33 cellular contexts compared by ENCODE assay signal in the genomic region with DNA sequence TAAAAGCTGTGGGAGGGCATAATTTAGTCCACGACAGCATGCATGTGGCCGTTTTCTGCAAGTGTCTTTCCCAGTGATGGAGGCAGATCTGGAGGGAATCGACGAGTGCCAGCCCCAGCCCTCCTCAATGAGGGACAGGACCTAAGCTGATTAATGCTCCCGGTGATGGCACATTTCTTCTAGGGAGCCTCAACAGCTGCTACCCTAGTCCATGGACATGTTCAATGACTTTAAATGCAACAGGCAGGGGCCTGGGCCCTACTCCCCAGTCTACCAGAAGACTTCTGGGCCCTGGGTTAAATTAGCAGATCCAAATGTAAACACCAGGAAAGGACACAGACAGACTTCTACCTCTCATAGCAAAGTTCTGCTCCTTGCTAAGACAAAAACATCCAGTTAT.
DNase-seq lines count a peak whose midpoint lies in the region; ATAC-seq, FAIRE-seq and TF ChIP-seq lines count a peak whose summit lies in the region.
"Had no signal": no experiment of that assay in that cellular context is flagged by ENCODE, and none has a peak within 500 bp of the region (broad histone marks: within the 10 kb centered on the region; RNA-seq: fewer than 3 reads in every experiment).

No MANE protein-coding gene starts in this region.

- H3K9me3 ChIP-seq in WERI-Rb-1 (ENCODE audit: severe bottlenecking) (no peaks in the 10 kb centered on the region), esophagus muscularis mucosa (no peaks in the 10 kb centered on the region)
- H3K9me3 ChIP-seq: A549; BE2C; BLaER1; BLaER1 treated with 17β-estradiol and CSF1 and Interleukin-3, amounts not matched to agents 10 nM and 100 nM; Caco-2 had no signal

- WGBS in esophagus muscularis mucosa, result 88% methylated on average over 5 of the region's 5 CpGs

- no peak for TF ChIP-seq POLR2A in esophagus muscularis mucosa (IDR thresholded peaks at IDR 0.05; ENCODE audit: low read depth)
- TF ChIP-seq POLR2A in GM12891 (IDR thresholded peaks at IDR 0.05; ENCODE audit: low read depth, low read length), result no peak

- H3K36me3 ChIP-seq in WERI-Rb-1 (no peaks in the 10 kb centered on the region), esophagus muscularis mucosa (no peaks in the 10 kb centered on the region)
- H3K36me3 ChIP-seq: BE2C; BLaER1; BLaER1 treated with 17β-estradiol and CSF1 and Interleukin-3, amounts not matched to agents 10 nM and 100 nM had no signal

- TF ChIP-seq EP300 in esophagus muscularis mucosa (IDR thresholded peaks at IDR 0.05), result no peak

- H3K4me1 ChIP-seq in esophagus muscularis mucosa, result no peaks in the 10 kb centered on the region
- H3K4me1 ChIP-seq: A549; BE2C; BLaER1; BLaER1 treated with 17β-estradiol and CSF1 and Interleukin-3, amounts not matched to agents 10 nM and 100 nM; Caco-2 had no signal

- peak; percentile 51 for DNase-seq in NCI-H82 (lab: John Stamatoyannopoulos, UW)
- no peak for DNase-seq in NCI-H82 treated with DMSO at 0.1 percent for 48 hours (lab: John Stamatoyannopoulos, UW; ENCODE audit: unreplicated experiment)
- peak; percentile 27 for DNase-seq in WERI-Rb-1
- peak; percentile 72 for DNase-seq in esophagus muscularis mucosa (ENCODE audit: extremely low spot score)
- DNase-seq in GM12891 (ENCODE audit: insufficient read length, low spot score), result no peak
- DNase-seq: 8988T; ACHN; AML-193; BE2C; C1 segment of cervical spinal cord; Caco-2; Calu3; CD4-positive, alpha-beta memory T cell; CD4-positive, alpha-beta T cell; CD4-positive, CD25-positive, alpha-beta regulatory T cell; CD8-positive, alpha-beta memory T cell; CD8-positive, alpha-beta T cell; COR-L47; DMS 273 treated with DMSO at 0.1 percent for 48 hours; DMS153; DMS53; DMS79; DMS79 treated with DMSO at 0.1 percent for 48 hours; DND-41; EL had no signal

- no peak overlapping the region for H3K27ac ChIP-seq in WERI-Rb-1
- no peak overlapping the region for H3K27ac ChIP-seq in esophagus muscularis mucosa (replicated peaks in 1 of 4)
- H3K27ac ChIP-seq: 22Rv1; A549; BLaER1; BLaER1 treated with 17β-estradiol and CSF1 and Interleukin-3, amounts not matched to agents 10 nM and 100 nM; C4-2B had no signal

- ATAC-seq in GM18909 (IDR thresholded peaks at IDR 0.05; ENCODE audit: poor library complexity, unreplicated experiment), result no peak
- ATAC-seq: A549; CD8-positive, alpha-beta T cell had no signal

- TF ChIP-seq CTCF in WERI-Rb-1 (IDR thresholded peaks at IDR 0.05; ENCODE audit: low read depth, low read length) (no peak), esophagus muscularis mucosa (IDR thresholded peaks at IDR 0.05) (no peak)

- FAIRE-seq in GM12891 (lab: Jason Lieb, UNC), result no peak
- FAIRE-seq: A204.1, A549, D721Med had no signal

- H3K4me3 ChIP-seq in WERI-Rb-1 (ENCODE audit: low read depth, low read length), result no peak overlapping the region
- no peak overlapping the region for H3K4me3 ChIP-seq in esophagus muscularis mucosa
- H3K4me3 ChIP-seq: A549; BLaER1; BLaER1 treated with 17β-estradiol and CSF1 and Interleukin-3, amounts not matched to agents 10 nM and 100 nM had no signal

- intact Hi-C loops in esophagus muscularis mucosa (cut with DNase I), result no loop called here

- H3K27me3 ChIP-seq in WERI-Rb-1 (ENCODE audit: insufficient read depth, low read depth, severe bottlenecking), result no peaks in the 10 kb centered on the region
- H3K27me3 ChIP-seq in esophagus muscularis mucosa, result peaks cover 0 to 5% (median 0%) of the 10 kb centered on the region in 4 donors
- H3K27me3 ChIP-seq: BE2C; BLaER1; BLaER1 treated with 17β-estradiol and CSF1 and Interleukin-3, amounts not matched to agents 10 nM and 100 nM had no signal

TF ChIP-seq in GM12891, 5 proteins besides CTCF, POLR2A, EP300 and RAD21:
- TF ChIP-seq SPI1 (IDR thresholded peaks at IDR 0.05; ENCODE audit: low read depth, low read length), result no peak
- no peak for TF ChIP-seq POLR2AphosphoS5 (IDR thresholded peaks at IDR 0.05; ENCODE audit: low read depth, low read length)
- no peak for TF ChIP-seq POU2F2 (IDR thresholded peaks at IDR 0.05; ENCODE audit: low read depth, low read length)
- TF ChIP-seq TAF1 (IDR thresholded peaks at IDR 0.05; ENCODE audit: low read depth, low read length), result no peak
- no peak for TF ChIP-seq PAX5 (IDR thresholded peaks at IDR 0.05; ENCODE audit: insufficient read depth, low read length, severe bottlenecking)

Comparison
In these comparisons a context has a peak if more than half of its experiments do, and no peak if none do; other contexts are left out.
1. DNase-seq: peak in NCI-H82 (single experiment), WERI-Rb-1 (single experiment) and esophagus muscularis mucosa (single experiment); none in NCI-H82 treated with DMSO at 0.1 percent for 48 hours (single experiment) and GM12891 (single experiment).